In the genomic region with DNA sequence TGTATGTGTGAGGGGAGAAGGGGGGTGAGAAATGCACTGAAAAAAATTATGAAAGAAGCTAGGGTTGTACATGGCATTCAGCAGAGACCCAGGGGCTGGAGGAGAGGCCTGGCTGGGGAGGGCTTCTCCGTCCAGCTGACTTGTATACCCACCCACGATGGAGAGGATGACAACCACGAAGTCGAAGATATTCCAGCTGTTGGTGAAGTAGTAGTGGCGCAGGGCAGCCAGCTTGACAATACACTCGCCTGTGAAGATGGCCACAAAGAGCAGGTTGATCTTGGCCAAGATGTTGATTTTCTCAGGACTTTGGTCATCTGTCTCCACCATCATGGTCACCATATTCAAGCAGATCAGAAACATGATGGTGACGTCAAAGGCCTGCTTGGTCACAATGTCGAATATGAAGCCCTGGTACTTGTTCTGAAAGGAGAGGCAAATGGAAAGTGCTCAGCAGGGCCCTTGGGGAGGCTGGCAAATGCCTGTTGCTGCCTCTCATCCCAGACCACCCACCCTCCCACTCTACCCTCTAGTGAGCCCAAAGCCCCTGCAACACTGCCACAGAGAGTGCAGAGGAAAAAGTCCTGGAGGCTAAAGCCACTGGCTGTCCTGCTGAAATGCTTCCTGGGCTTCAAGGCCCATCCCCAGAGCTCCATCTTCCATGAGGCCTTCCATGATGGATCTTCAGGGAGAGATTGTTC, we compare ENCODE assay signal across 19 cellular contexts. TPM values are rescaled to one million over a fixed set of nuclear protein-coding genes. Genes with fewer than 3 reads are reported as not detected.
DNase-seq lines count a peak whose midpoint lies in the region; ATAC-seq and TF ChIP-seq lines count a peak whose summit lies in the region.
"Had no signal": no experiment of that assay in that cellular context is flagged by ENCODE, and none has a peak within 500 bp of the region (broad histone marks: within the 10 kb centered on the region; RNA-seq: fewer than 3 reads in every experiment).

No MANE protein-coding gene starts in this region.

- peak; percentile 7 for DNase-seq in activated naive CD4-positive, alpha-beta T cell treated with anti-CD3 and anti-CD28 coated beads, Interleukin-2, amount 10 ng/mL, durations not matched to agents 7 days and 5 days
- no peak for DNase-seq in activated naive CD4-positive, alpha-beta T cell treated with anti-CD3 and anti-CD28 coated beads, Interleukin-2, amount 50 U/mL, for 72 hours (ENCODE audit: low spot score in 2 of 2)
- DNase-seq in coronary artery (ENCODE audit: low spot score) (peak; percentile 57), osteocyte (ENCODE audit: extremely low spot score, unreplicated experiment) (peak; percentile 62), ureter (ENCODE audit: low spot score) (peak; percentile 17), smooth muscle cell (lab: John Stamatoyannopoulos, UW; ENCODE audit: unreplicated experiment) (no peak), CD1c-positive myeloid dendritic cell (ENCODE audit: extremely low spot score) (no peak)
- DNase-seq: BE2C; CD4-positive, alpha-beta T cell; DMS53; KG1; NCI-H1105 treated with DMSO at 0.1 percent for 48 hours; NCI-H1694; NCI-H2081 treated with DMSO at 0.1 percent for 48 hours; NCI-H510A; NCI-H748 treated with DMSO at 0.1 percent for 48 hours; NK-92 treated with Interleukin-12 subunit alpha and Interleukin-12 subunit beta, amount 100 ng/mL, for 24 hours; Right ventricle myocardium superior had no signal

- no peak overlapping the region for H3K27ac ChIP-seq in coronary artery
- no peak overlapping the region for H3K27ac ChIP-seq in smooth muscle cell (ENCODE audit: low read depth)

- ATAC-seq in activated naive CD4-positive, alpha-beta T cell treated with anti-CD3 and anti-CD28 coated beads, Interleukin-2, amount 50 U/mL, for 72 hours: no peak
- ATAC-seq: GM23338 had no signal

- no peaks in the 10 kb centered on the region for H3K9me3 ChIP-seq in smooth muscle cell (replicated peaks; ENCODE audit: low read depth)
- H3K9me3 ChIP-seq: BE2C had no signal

- no peak overlapping the region for H2AFZ ChIP-seq in smooth muscle cell (ENCODE audit: low read depth)
- H2AFZ ChIP-seq: GM23338 had no signal

- H3K9ac ChIP-seq in smooth muscle cell (ENCODE audit: low read depth): no peak overlapping the region

- H3K27me3 ChIP-seq in smooth muscle cell (ENCODE audit: low read depth): no peaks in the 10 kb centered on the region
- H3K27me3 ChIP-seq: BE2C had no signal

- H3K9me3 Mint-ChIP-seq in activated naive CD4-positive, alpha-beta T cell treated with anti-CD3 and anti-CD28 coated beads, Interleukin-2, amount 10 ng/mL, durations not matched to agents 7 days and 5 days: no peaks in the 10 kb centered on the region
- H3K9me3 Mint-ChIP-seq in activated naive CD4-positive, alpha-beta T cell treated with anti-CD3 and anti-CD28 coated beads, Interleukin-2, amount 50 U/mL, for 72 hours: no peaks in the 10 kb centered on the region
- peaks cover 8% of the 10 kb centered on the region for H3K9me3 Mint-ChIP-seq in osteocyte (ENCODE audit: unreplicated experiment)

- H3K36me3 ChIP-seq in smooth muscle cell (ENCODE audit: low read depth): no peaks in the 10 kb centered on the region
- H3K36me3 ChIP-seq: BE2C had no signal

- CTCF ChIA-PET in activated naive CD4-positive, alpha-beta T cell treated with anti-CD3 and anti-CD28 coated beads, Interleukin-2, amount 10 ng/mL, durations not matched to agents 7 days and 5 days (lab: Charles Lee): no interaction called here

- no peaks in the 10 kb centered on the region for H3K4me1 Mint-ChIP-seq in activated naive CD4-positive, alpha-beta T cell treated with anti-CD3 and anti-CD28 coated beads, Interleukin-2, amount 10 ng/mL, durations not matched to agents 7 days and 5 days
- H3K4me1 Mint-ChIP-seq in osteocyte (ENCODE audit: unreplicated experiment): no peaks in the 10 kb centered on the region
- H3K4me1 Mint-ChIP-seq: GM23338 had no signal

- H3K27me3 Mint-ChIP-seq in activated naive CD4-positive, alpha-beta T cell treated with anti-CD3 and anti-CD28 coated beads, Interleukin-2, amount 10 ng/mL, durations not matched to agents 7 days and 5 days: peaks cover 34% of the 10 kb centered on the region
- peaks cover 4% of the 10 kb centered on the region for H3K27me3 Mint-ChIP-seq in osteocyte (ENCODE audit: unreplicated experiment)
- H3K27me3 Mint-ChIP-seq: CD4-positive, alpha-beta T cell had no signal

- TF ChIP-seq CTCF in coronary artery (IDR thresholded peaks at IDR 0.05) (no peak), osteocyte (IDR thresholded peaks at IDR 0.05) (no peak), smooth muscle cell (IDR thresholded peaks at IDR 0.05; ENCODE audit: borderline replicate concordance, insufficient read depth, poor library complexity, severe bottlenecking) (no peak)

- WGBS in smooth muscle cell (ENCODE audit: low lambda C conversion rate): 90% methylated on average over 8 of the region's 8 CpGs

- H3K4me2 ChIP-seq in smooth muscle cell: no peak overlapping the region
- H3K4me2 ChIP-seq: GM23338 had no signal

- no peaks in the 10 kb centered on the region for H3K36me3 Mint-ChIP-seq in activated naive CD4-positive, alpha-beta T cell treated with anti-CD3 and anti-CD28 coated beads, Interleukin-2, amount 10 ng/mL, durations not matched to agents 7 days and 5 days
- no peaks in the 10 kb centered on the region for H3K36me3 Mint-ChIP-seq in activated naive CD4-positive, alpha-beta T cell treated with anti-CD3 and anti-CD28 coated beads, Interleukin-2, amount 50 U/mL, for 72 hours
- no peaks in the 10 kb centered on the region for H3K36me3 Mint-ChIP-seq in osteocyte (ENCODE audit: unreplicated experiment)

- no peak overlapping the region for H3K4me3 ChIP-seq in coronary artery
- no peak overlapping the region for H3K4me3 ChIP-seq in smooth muscle cell
- H3K4me3 ChIP-seq: GM23338 had no signal

- no peaks in the 10 kb centered on the region for H3F3A ChIP-seq in smooth muscle cell (ENCODE audit: low read depth)

- H3K4me1 ChIP-seq in smooth muscle cell (ENCODE audit: low read depth): no peaks in the 10 kb centered on the region
- H3K4me1 ChIP-seq: BE2C had no signal

- H4K20me1 ChIP-seq in smooth muscle cell (ENCODE audit: low read depth): no peaks in the 10 kb centered on the region

- H3K79me2 ChIP-seq in smooth muscle cell (ENCODE audit: low read depth): no peaks in the 10 kb centered on the region

- H3K27ac Mint-ChIP-seq in activated naive CD4-positive, alpha-beta T cell treated with anti-CD3 and anti-CD28 coated beads, Interleukin-2, amount 10 ng/mL, durations not matched to agents 7 days and 5 days: no peak overlapping the region
- H3K27ac Mint-ChIP-seq in activated naive CD4-positive, alpha-beta T cell treated with anti-CD3 and anti-CD28 coated beads, Interleukin-2, amount 50 U/mL, for 72 hours: no peak overlapping the region
- H3K27ac Mint-ChIP-seq in osteocyte (ENCODE audit: unreplicated experiment): no peak overlapping the region
- H3K27ac Mint-ChIP-seq: CD4-positive, alpha-beta T cell; GM23338 had no signal

- H3K4me3 Mint-ChIP-seq in activated naive CD4-positive, alpha-beta T cell treated with anti-CD3 and anti-CD28 coated beads, Interleukin-2, amount 10 ng/mL, durations not matched to agents 7 days and 5 days: no peak overlapping the region
- no peak overlapping the region for H3K4me3 Mint-ChIP-seq in osteocyte (ENCODE audit: unreplicated experiment)
- H3K4me3 Mint-ChIP-seq: CD4-positive, alpha-beta T cell; GM23338 had no signal

RNA-seq across cellular contexts. Expression of a gene that starts 58.1 kb away (rescaled TPM):
- total RNA-seq in activated naive CD4-positive, alpha-beta T cell treated with anti-CD3 and anti-CD28 coated beads, Interleukin-2, amount 50 U/mL, for 72 hours: 10 to 100 TPM; 22.0 to 22.8 TPM
- total RNA-seq in osteocyte: 17.9 and 18.4 TPM in 2 replicates
- 26.1 TPM for total RNA-seq in ureter
- 5.2 and 7.7 TPM in 2 replicates for total RNA-seq in smooth muscle cell
- 3.9 and 9.4 TPM in 2 replicates for polyA plus RNA-seq in smooth muscle cell

Comparison
In these comparisons a context has a peak if more than half of its experiments do, and no peak if none do; other contexts are left out.
1. DNase-seq: peak in activated naive CD4-positive, alpha-beta T cell treated with anti-CD3 and anti-CD28 coated beads, Interleukin-2, amount 10 ng/mL, durations not matched to agents 7 days and 5 days (single experiment), coronary artery (single experiment), osteocyte (single experiment) and ureter (single experiment); none in activated naive CD4-positive, alpha-beta T cell treated with anti-CD3 and anti-CD28 coated beads, Interleukin-2, amount 50 U/mL, for 72 hours (0 of 2), smooth muscle cell (single experiment) and CD1c-positive myeloid dendritic cell (single experiment).